ENCODE assay signal across 1 cellular context in genomic region chr5:153749941-153750340, GRCh38.
TF ChIP-seq lines count a peak whose summit lies in the region.

No MANE protein-coding gene starts in this region.

TF ChIP-seq in GM23338, 12 proteins besides CTCF, POLR2A, EP300 and RAD21 (continued from another document):
- TF ChIP-seq ZNF462 (CRISPR knock-in tag; IDR thresholded peaks at IDR 0.05), result no peak
- TF ChIP-seq ETS1 (IDR thresholded peaks at IDR 0.05), result no peak
- TF ChIP-seq NANOG (IDR thresholded peaks at IDR 0.05; ENCODE audit: borderline replicate concordance), result no peak
- TF ChIP-seq EZH2 (IDR thresholded peaks at IDR 0.05; ENCODE audit: low read depth, unreplicated experiment), result no peak
- no peak for TF ChIP-seq EZH2phosphoT487 (IDR thresholded peaks at IDR 0.05; ENCODE audit: unreplicated experiment)
